In the genomic region with DNA sequence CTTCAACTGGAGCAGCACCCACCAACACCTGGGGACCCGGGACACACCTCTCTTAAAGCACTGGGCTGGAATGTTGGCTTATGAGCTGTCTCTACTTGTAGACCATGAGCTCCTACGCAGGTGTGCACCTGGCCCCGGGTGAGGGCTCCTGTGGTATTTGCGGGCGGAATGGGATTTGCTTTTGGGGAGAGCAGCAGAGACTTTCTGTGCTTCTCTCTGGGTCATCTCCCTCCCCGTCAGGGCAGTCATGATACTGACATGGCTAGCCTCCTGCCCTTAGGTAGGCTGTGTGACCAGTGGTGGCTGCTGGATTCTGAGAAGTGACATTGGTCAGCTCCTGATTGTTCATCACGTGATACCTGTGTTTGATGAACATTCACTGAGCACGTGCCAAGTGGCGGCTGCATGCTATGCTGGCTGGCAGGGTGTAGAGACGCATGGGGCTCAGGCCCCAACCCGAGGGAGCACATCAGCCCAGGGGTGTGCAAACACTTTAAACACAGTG, we compare ENCODE assay signal across 20 cellular contexts. TPM values are rescaled to one million over a fixed set of nuclear protein-coding genes. Genes with fewer than 3 reads are reported as not detected.
DNase-seq lines count a peak whose midpoint lies in the region; ATAC-seq, FAIRE-seq and TF ChIP-seq lines count a peak whose summit lies in the region.
"Had no signal": no experiment of that assay in that cellular context is flagged by ENCODE, and none has a peak within 500 bp of the region (broad histone marks: within the 10 kb centered on the region; RNA-seq: fewer than 3 reads in every experiment).

No MANE protein-coding gene starts in this region.

- TF ChIP-seq POLR2A in A549 (IDR thresholded peaks at IDR 0.05; ENCODE audit: low read length), result no peak

- no peak overlapping the region for H3K27ac ChIP-seq in A549

- H3K27me3 ChIP-seq in H7 (ENCODE audit: control insufficient read depth, insufficient read depth, low read length), result no peaks in the 10 kb centered on the region

- no peak overlapping the region for H3K4me3 ChIP-seq in A549
- H3K4me3 ChIP-seq in H7 (ENCODE audit: insufficient read depth, low read depth, low read length), result no peak overlapping the region

- FAIRE-seq in A549 (lab: Jason Lieb, UNC), result no peak
- FAIRE-seq: D721Med, GM12892, H1 had no signal

- no peak for TF ChIP-seq RAD21 in A549 (conservative IDR thresholded peaks at IDR 0.05 in 1 of 2, IDR thresholded peaks at IDR 0.05 in 1 of 2)

- CTCF ChIA-PET in A549 (lab: Yijun Ruan, JAX), result interaction anchor here (1.6 kb wide), 1 partner anchor 98 kb away, joined by 3 read pairs; no protein-coding TSS in a partner anchor

- TF ChIP-seq CTCF in A549 (IDR thresholded peaks at IDR 0.05), result no peak

- H3K36me3 ChIP-seq in H7 (replicated peaks; ENCODE audit: control insufficient read depth, insufficient read depth, low read length), result no peaks in the 10 kb centered on the region

- POLR2A ChIA-PET in A549 (lab: Yijun Ruan, JAX), result no interaction called here

- no peaks in the 10 kb centered on the region for H3K4me1 ChIP-seq in A549

- WGBS in A549 (ENCODE audit: missing lambda C conversion rate), result 73% methylated on average over 10 of the region's 11 CpGs

- H3K9me3 ChIP-seq in A549, result no peaks in the 10 kb centered on the region

- no peak for ATAC-seq in A549
- ATAC-seq in left lobe of liver, result peak; percentile 45
- ATAC-seq in GM18870 (IDR thresholded peaks at IDR 0.05; ENCODE audit: unreplicated experiment), result no peak

- H3K4me2 ChIP-seq in A549, result no peak overlapping the region

- TF ChIP-seq EP300 in A549 (IDR thresholded peaks at IDR 0.05), result no peak

- DNase-seq in A549 (ENCODE audit: low read depth in 1 of 2, low spot score in 1 of 2), result no peak
- peak; percentile 17 for DNase-seq in H7
- peak; percentile 72 for DNase-seq in SW480 (ENCODE audit: low spot score)
- DNase-seq in left lobe of liver (ENCODE audit: low spot score), result no peak
- no peak for DNase-seq in NCI-H1436 (lab: John Stamatoyannopoulos, UW)
- DNase-seq in NCI-H526 treated with DMSO at 0.1 percent for 48 hours (lab: John Stamatoyannopoulos, UW), result no peak
- DNase-seq: ACHN, C1 segment of cervical spinal cord, DMS79, KG1, NCI-H146, NCI-H2029 treated with DMSO at 0.1 percent for 48 hours, NCI-H2171, NCI-H510A, NCI-H774, OCI-M1 had no signal

TF ChIP-seq in A549, 52 proteins besides CTCF, POLR2A, EP300 and RAD21:
- TF ChIP-seq FOSL2 (IDR thresholded peaks at IDR 0.05) (no peak), FOSL2 (CRISPR knock-in tag; IDR thresholded peaks at IDR 0.05) (no peak), FOXS1 (CRISPR knock-in tag; IDR thresholded peaks at IDR 0.05) (no peak)
- TF ChIP-seq, protein P1, sequence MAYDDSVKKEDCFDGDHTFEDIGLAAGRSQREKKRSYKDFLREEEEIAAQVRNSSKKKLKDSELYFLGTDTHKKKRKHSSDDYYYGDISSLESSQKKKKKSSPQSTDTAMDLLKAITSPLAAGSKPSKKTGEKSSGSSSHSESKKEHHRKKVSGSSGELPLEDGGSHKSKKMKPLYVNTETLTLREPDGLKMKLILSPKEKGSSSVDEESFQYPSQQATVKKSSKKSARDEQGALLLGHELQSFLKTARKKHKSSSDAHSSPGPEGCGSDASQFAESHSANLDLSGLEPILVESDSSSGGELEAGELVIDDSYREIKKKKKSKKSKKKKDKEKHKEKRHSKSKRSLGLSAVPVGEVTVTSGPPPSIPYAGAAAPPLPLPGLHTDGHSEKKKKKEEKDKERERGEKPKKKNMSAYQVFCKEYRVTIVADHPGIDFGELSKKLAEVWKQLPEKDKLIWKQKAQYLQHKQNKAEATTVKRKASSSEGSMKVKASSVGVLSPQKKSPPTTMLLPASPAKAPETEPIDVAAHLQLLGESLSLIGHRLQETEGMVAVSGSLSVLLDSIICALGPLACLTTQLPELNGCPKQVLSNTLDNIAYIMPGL (CRISPR knock-in tag; IDR thresholded peaks at IDR 0.05; ENCODE audit: borderline replicate concordance), result no peak
- TF ChIP-seq, protein P2, sequence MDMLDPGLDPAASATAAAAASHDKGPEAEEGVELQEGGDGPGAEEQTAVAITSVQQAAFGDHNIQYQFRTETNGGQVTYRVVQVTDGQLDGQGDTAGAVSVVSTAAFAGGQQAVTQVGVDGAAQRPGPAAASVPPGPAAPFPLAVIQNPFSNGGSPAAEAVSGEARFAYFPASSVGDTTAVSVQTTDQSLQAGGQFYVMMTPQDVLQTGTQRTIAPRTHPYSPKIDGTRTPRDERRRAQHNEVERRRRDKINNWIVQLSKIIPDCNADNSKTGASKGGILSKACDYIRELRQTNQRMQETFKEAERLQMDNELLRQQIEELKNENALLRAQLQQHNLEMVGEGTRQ (IDR thresholded peaks at IDR 0.05), result 0 out of 2 replicates have a peak, but pooled peaks have one; percentile 28

RNA-seq across cellular contexts. Expression of a gene that starts 9.0 kb away (rescaled TPM):
- polyA plus RNA-seq in A549 (2011; rRNA removed) (12.4 and 13.1 TPM in 2 replicates), A549 (2017; fragmentation: RNase III; extraction: RNeasy Plus Mini Kit Qiagen cat#74134 plus additional on column Dnase treatment) (5.4 to 5.7 TPM (median 5.4 TPM) in 3 replicates)
- polyA plus RNA-seq in A549 (2012; cell fraction: cytosol; rRNA removed), result 2.9 and 3.1 TPM in 2 replicates
- polyA plus RNA-seq in A549 (2012; cell fraction: nucleus; rRNA removed), result 1.7 and 2.3 TPM in 2 replicates
- polyA minus RNA-seq in A549 (2011; rRNA and poly(A)+ RNA removed), result 24.2 and 30.9 TPM in 2 replicates
- 10.2 and 12.1 TPM in 2 replicates for total RNA-seq in H7 (2014; rRNA removed; shearing (Covaris generic))
- total RNA-seq in left lobe of liver, result 4.2 TPM

RNA-seq across cellular contexts. Expression of a gene that starts 52.0 kb away (rescaled TPM):
- polyA plus RNA-seq in A549 (2011; rRNA removed) (not detected in 2 replicates), A549 (2017; fragmentation: RNase III; extraction: RNeasy Plus Mini Kit Qiagen cat#74134 plus additional on column Dnase treatment) (not detected in 3 replicates)
- not detected in 2 replicates for polyA plus RNA-seq in A549 (2012; cell fraction: cytosol; rRNA removed)
- not detected in 2 replicates for polyA plus RNA-seq in A549 (2012; cell fraction: nucleus; rRNA removed)
- not detected in 2 replicates for polyA minus RNA-seq in A549 (2011; rRNA and poly(A)+ RNA removed)
- 0.73 TPM in 1 of 2 replicates, not detected in the other for total RNA-seq in H7 (2014; rRNA removed; shearing (Covaris generic))
- total RNA-seq in left lobe of liver, result 0.18 TPM
- total RNA-seq: H1 had no signal
- polyA plus RNA-seq: H1 had no signal

Comparison
In these comparisons a context has a peak if more than half of its experiments do, and no peak if none do; other contexts are left out.
1. DNase-seq: peak in H7 (single experiment) and SW480 (single experiment); none in A549 (0 of 2), left lobe of liver (single experiment), NCI-H1436 (single experiment) and NCI-H526 treated with DMSO at 0.1 percent for 48 hours (single experiment).